ENCODE assay signal across 15 cellular contexts in the genomic region with DNA sequence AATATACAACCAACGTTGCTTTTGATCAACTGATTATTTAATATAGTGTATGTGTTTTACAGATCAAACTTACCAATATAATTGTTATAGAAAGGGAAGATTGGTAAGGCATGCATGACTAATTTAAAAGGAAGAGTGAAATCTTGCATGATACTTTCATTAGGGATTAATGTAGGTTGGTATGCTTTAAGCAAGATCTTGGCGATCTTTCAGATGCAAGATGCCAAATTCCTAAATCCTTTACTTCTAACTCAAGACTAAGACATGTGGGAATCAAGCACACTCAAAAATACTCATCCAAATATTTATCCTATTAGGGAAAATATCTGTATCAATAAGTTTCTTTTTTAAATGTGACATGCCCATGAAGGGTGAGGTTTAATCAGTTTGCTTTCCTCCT.
A peak's percentile ranks its signal among the peaks of the same experiment; 100 is the strongest.
DNase-seq lines count a peak whose midpoint lies in the region; ATAC-seq and TF ChIP-seq lines count a peak whose summit lies in the region.
"Had no signal": no experiment of that assay in that cellular context is flagged by ENCODE, and none has a peak within 500 bp of the region (broad histone marks: within the 10 kb centered on the region; RNA-seq: fewer than 3 reads in every experiment).

No MANE protein-coding gene starts in this region.

- no peak for TF ChIP-seq CTCF in fibroblast of the aortic adventitia (IDR thresholded peaks at IDR 0.05; ENCODE audit: insufficient read depth, low read length)

- DNase-seq in EH (ENCODE audit: low read depth) (peak; percentile 16), astrocyte of the hippocampus (ENCODE audit: low read depth, low spot score) (peak; percentile 26), fibroblast of the aortic adventitia (ENCODE audit: low read depth) (peak; percentile 26), HuH-7.5 (ENCODE audit: low spot score) (no peak), NCI-H1694 (lab: John Stamatoyannopoulos, UW) (no peak)
- DNase-seq: ACHN; AML-193; Caco-2; CD4-positive, alpha-beta T cell; GF-D8; HCEC 1CT; KBM-7 had no signal

- no peak overlapping the region for H3K4me3 ChIP-seq in fibroblast of the aortic adventitia (ENCODE audit: low read depth, low read length)
- H3K4me3 ChIP-seq: GM12878, GM23338 had no signal

- ATAC-seq in HG03025 (IDR thresholded peaks at IDR 0.05; ENCODE audit: low FRiP score, unreplicated experiment), result no peak
- ATAC-seq: GM12878, GM23338 had no signal

Comparison
In these comparisons a context has a peak if more than half of its experiments do, and no peak if none do; other contexts are left out.
1. DNase-seq: peak in EH (single experiment), astrocyte of the hippocampus (single experiment) and fibroblast of the aortic adventitia (single experiment); none in HuH-7.5 (single experiment) and NCI-H1694 (single experiment).